In the genomic region with DNA sequence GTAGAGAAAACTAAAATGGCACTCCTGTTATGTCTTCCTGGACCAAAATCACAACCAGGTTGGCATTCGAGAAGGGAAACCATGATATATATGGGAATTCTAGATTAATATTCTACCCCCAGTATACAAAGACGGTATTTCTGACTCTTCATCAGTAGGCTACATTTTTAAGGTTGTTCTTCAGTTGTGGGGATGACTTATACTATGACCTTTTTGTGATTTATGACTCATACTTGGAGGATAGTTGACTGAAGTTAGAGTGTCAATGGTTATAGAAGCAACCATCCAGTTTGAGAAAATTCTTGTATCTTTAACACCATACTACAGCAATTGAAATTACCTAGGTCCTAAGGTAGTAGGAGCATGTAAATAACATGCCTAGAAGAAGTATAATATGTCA, we compare ENCODE assay signal across 32 cellular contexts. TPM values are rescaled to one million over a fixed set of nuclear protein-coding genes. Genes with fewer than 3 reads are reported as not detected.
"Had no signal": no experiment of that assay in that cellular context is flagged by ENCODE, and none has a peak within 500 bp of the region (broad histone marks: within the 10 kb centered on the region; RNA-seq: fewer than 3 reads in every experiment).

No MANE protein-coding gene starts in this region.

- H3K9me3 ChIP-seq: adrenal gland, left lung, lower lobe of right lung, pancreas, prostate gland, upper lobe of right lung had no signal

- H3K4me3 Mint-ChIP-seq: naive thymus-derived CD8-positive, alpha-beta T cell; neural crest cell; T-helper 17 cell had no signal

- H3K27ac Mint-ChIP-seq: naive thymus-derived CD8-positive, alpha-beta T cell; T-helper 17 cell had no signal

- H3K4me1 Mint-ChIP-seq: neural crest cell, T-helper 17 cell had no signal

- H3K27ac ChIP-seq: adrenal gland, ascending aorta, brain microvascular endothelial cell, left lung, lower lobe of right lung, pancreas, prostate gland, skin epidermis, stomach, tibial artery, upper lobe of right lung, WERI-Rb-1 had no signal

- H3K36me3 ChIP-seq: adrenal gland, ascending aorta, brain microvascular endothelial cell, left lung, lower lobe of right lung, pancreas, prostate gland, stomach, tibial artery, upper lobe of right lung, WERI-Rb-1 had no signal

- DNase-seq: activated CD4-positive, alpha-beta T cell treated with anti-CD3 and anti-CD28 coated beads for 1 hour; activated CD4-positive, alpha-beta T cell treated with anti-CD3 and anti-CD28 coated beads, Interleukin-2, amount 50 U/mL, for 1 hour; activated CD8-positive, alpha-beta memory T cell treated with anti-CD3 and anti-CD28 coated beads, Interleukin-2, amount 50 U/mL, for 48 hours; activated gamma-delta T cell; activated naive CD4-positive, alpha-beta T cell treated with anti-CD3 and anti-CD28 coated beads, Interleukin-2, amount 50 U/mL, for 16 hours; adrenal gland; brain microvascular endothelial cell; cortex of kidney; left lung; lower lobe of right lung; mesenchymal stem cell; naive thymus-derived CD8-positive, alpha-beta T cell; nucleus accumbens; pancreas; retina; stimulated activated CD4-positive, alpha-beta T cell treated with anti-CD3 and anti-CD28 coated beads, Interleukin-12 subunit alpha, Interleukin-12 subunit beta, amount 100 ng/mL, for 4 hours; stimulated activated CD4-positive, alpha-beta T cell treated with anti-CD3 and anti-CD28 coated beads, Interleukin-4, amount 100 ng/mL, for 1 hour; stomach; T-helper 17 cell; T1000; tibial artery; upper lobe of right lung; WERI-Rb-1 had no signal

- ATAC-seq: esophagus mucosa; left lung; lower lobe of right lung; naive thymus-derived CD8-positive, alpha-beta T cell; pancreas; sciatic nerve; SK-N-SH treated with all-trans-retinoic acid at 6 μM for 48 hours; T-helper 17 cell; upper lobe of right lung had no signal

- H3K27me3 ChIP-seq: ascending aorta, brain microvascular endothelial cell, left lung, stomach, tibial artery, upper lobe of right lung had no signal

- H3K4me3 ChIP-seq: adrenal gland, ascending aorta, left lung, lower lobe of right lung, pancreas, prostate gland, skin epidermis, stomach, tibial artery, upper lobe of right lung had no signal

- H3K4me1 ChIP-seq: adrenal gland, ascending aorta, left lung, lower lobe of right lung, pancreas, prostate gland, stomach, tibial artery, upper lobe of right lung had no signal

- FAIRE-seq: endothelial cell of umbilical vein had no signal

- H3K27me3 Mint-ChIP-seq: naive thymus-derived CD8-positive, alpha-beta T cell; T-helper 17 cell had no signal

RNA-seq across cellular contexts. Expression of a gene that starts 49.8 kb away (rescaled TPM):
- total RNA-seq: chondrocyte, endothelial cell of umbilical vein, neural crest cell had no signal
- polyA plus RNA-seq: endothelial cell of umbilical vein had no signal
